In the genomic region with DNA sequence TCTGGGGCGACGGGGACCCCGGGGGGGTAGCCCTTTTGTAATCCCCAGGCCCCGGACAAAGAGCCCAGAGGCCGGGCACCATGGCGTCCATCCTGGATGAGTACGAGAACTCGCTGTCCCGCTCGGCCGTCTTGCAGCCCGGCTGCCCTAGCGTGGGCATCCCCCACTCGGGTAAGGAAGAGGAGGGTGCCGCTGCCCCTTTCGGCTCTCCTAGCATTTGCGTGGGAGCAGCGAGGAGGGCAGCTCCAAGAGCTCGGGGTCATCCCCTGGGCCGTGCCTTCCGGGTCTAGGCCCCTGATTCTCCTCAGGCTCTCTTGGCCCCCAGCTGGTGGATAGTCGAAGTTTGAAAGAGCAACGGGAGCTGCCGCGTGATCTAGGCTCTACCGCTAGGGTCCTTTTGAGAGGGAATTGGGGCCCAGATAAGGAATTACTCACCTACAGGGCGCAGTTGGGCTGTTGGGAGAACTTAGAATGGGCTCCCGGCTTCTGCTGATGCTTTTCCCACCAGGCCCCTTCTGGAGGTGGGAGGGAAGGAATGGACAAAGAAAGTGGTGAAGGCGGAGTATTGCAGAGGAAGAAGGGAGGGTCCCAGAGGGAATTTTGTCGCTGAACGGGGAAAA, we compare ENCODE assay signal across 8 cellular contexts. TPM values are rescaled to one million over a fixed set of nuclear protein-coding genes. Genes with fewer than 3 reads are reported as not detected.
DNase-seq lines count a peak whose midpoint lies in the region; ATAC-seq, FAIRE-seq and TF ChIP-seq lines count a peak whose summit lies in the region.

No MANE protein-coding gene starts in this region.

- 8% methylated on average over 9 of the region's 31 CpGs for WGBS in A549 (ENCODE audit: missing lambda C conversion rate)

- POLR2A ChIA-PET in A549 (lab: Yijun Ruan, JAX), result interaction anchor here (0.5 to 2.6 kb wide), 9 partner anchors 21 to 148 kb away, joined by 3 to 19 read pairs (median 5); a partner anchor contains a TSS

- no peak for FAIRE-seq in A549 (lab: Jason Lieb, UNC)

- no peak for TF ChIP-seq EP300 in A549 (IDR thresholded peaks at IDR 0.05)

- H3K9me3 ChIP-seq in A549 (no peaks in the 10 kb centered on the region), RWPE2 (ENCODE audit: severe bottlenecking) (no peaks in the 10 kb centered on the region)

- H3K4me3 ChIP-seq in A549 (peak overlapping the region; percentile 79), RWPE2 (ENCODE audit: severe bottlenecking) (peak overlapping the region; percentile 56)

- peak overlapping the region; percentile 98 for H3K4me2 ChIP-seq in A549

- peaks cover 17% of the 10 kb centered on the region for H3K36me3 ChIP-seq in RWPE2 (ENCODE audit: low read depth)

- no peak for TF ChIP-seq POLR2A in A549 (IDR thresholded peaks at IDR 0.05; ENCODE audit: low read length)

- H3K27me3 ChIP-seq in RWPE2 (ENCODE audit: insufficient read depth, poor library complexity, severe bottlenecking), result no peaks in the 10 kb centered on the region
- no peaks in the 10 kb centered on the region for H3K27me3 ChIP-seq in foreskin keratinocyte

- TF ChIP-seq RAD21 in A549 (conservative IDR thresholded peaks at IDR 0.05 in 1 of 2, IDR thresholded peaks at IDR 0.05 in 1 of 2), result no peak

- peak; percentile 73 to 76 for DNase-seq in A549 (ENCODE audit: low read depth in 1 of 2, low spot score in 1 of 2)
- peak; percentile 80 for DNase-seq in RWPE2 (ENCODE audit: low spot score)
- peak; percentile 86 for DNase-seq in activated effector memory CD4-positive, alpha-beta T cell treated with anti-CD3 and anti-CD28 coated beads, Interleukin-2, amount 50 U/mL, for 16 hours
- DNase-seq in foreskin keratinocyte, result peak; percentile 42 to 59
- no peak for DNase-seq in omental fat pad (ENCODE audit: low spot score)

- TF ChIP-seq CTCF in A549 (IDR thresholded peaks at IDR 0.05), result peak; percentile 20; the same call in 1 of the 3 replicates
- TF ChIP-seq CTCF in GM12874 (IDR thresholded peaks at IDR 0.05; ENCODE audit: insufficient read depth, low read depth, low read length), result peak; percentile 70
- no peak for TF ChIP-seq CTCF in RWPE2 (IDR thresholded peaks at IDR 0.05; ENCODE audit: poor library complexity, severe bottlenecking)
- TF ChIP-seq CTCF in foreskin keratinocyte (conservative IDR thresholded peaks at IDR 0.05), result peak; percentile 63
- peak in 2 of 3 donors; percentile 14 to 46 for TF ChIP-seq CTCF in omental fat pad (IDR thresholded peaks at IDR 0.05)

- H3K4me1 ChIP-seq in A549 (peaks cover 12% of the 10 kb centered on the region), RWPE2 (ENCODE audit: insufficient read depth, poor library complexity, severe bottlenecking) (peaks cover 3% of the 10 kb centered on the region), foreskin keratinocyte (no peaks in the 10 kb centered on the region)

- ATAC-seq in A549, result peak; percentile 84 to 87
- ATAC-seq in HG03354 (IDR thresholded peaks at IDR 0.05; ENCODE audit: poor library complexity, severe bottlenecking, unreplicated experiment), result peak; percentile 57
- ATAC-seq in RWPE2 (ENCODE audit: low read depth), result peak; percentile 60
- ATAC-seq in foreskin keratinocyte, result peak; percentile 67
- peak; percentile 49 for ATAC-seq in omental fat pad (ENCODE audit: low FRiP score)
- ATAC-seq in HG02763 (IDR thresholded peaks at IDR 0.05; ENCODE audit: unreplicated experiment), result no peak

- CTCF ChIA-PET in A549 (lab: Yijun Ruan, JAX), result interaction anchor here (0.8 to 13.7 kb wide), 32 partner anchors 10 to 291 kb away, joined by 3 to 254 read pairs (median 4); a partner anchor contains a TSS

- H3K27ac ChIP-seq in A549 (peak overlapping the region; percentile 88 to 91), RWPE2 (ENCODE audit: poor library complexity, severe bottlenecking) (peak overlapping the region; percentile 54), foreskin keratinocyte (peak overlapping the region; percentile 86)

TF ChIP-seq in A549, 52 proteins besides CTCF, POLR2A, EP300 and RAD21 (continues in another document):
- TF ChIP-seq, protein P1, sequence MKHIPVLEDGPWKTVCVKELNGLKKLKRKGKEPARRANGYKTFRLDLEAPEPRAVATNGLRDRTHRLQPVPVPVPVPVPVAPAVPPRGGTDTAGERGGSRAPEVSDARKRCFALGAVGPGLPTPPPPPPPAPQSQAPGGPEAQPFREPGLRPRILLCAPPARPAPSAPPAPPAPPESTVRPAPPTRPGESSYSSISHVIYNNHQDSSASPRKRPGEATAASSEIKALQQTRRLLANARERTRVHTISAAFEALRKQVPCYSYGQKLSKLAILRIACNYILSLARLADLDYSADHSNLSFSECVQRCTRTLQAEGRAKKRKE (CRISPR knock-in tag; IDR thresholded peaks at IDR 0.05; ENCODE audit: low read depth), result no peak
- TF ChIP-seq, protein P2, sequence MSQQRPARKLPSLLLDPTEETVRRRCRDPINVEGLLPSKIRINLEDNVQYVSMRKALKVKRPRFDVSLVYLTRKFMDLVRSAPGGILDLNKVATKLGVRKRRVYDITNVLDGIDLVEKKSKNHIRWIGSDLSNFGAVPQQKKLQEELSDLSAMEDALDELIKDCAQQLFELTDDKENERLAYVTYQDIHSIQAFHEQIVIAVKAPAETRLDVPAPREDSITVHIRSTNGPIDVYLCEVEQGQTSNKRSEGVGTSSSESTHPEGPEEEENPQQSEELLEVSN (IDR thresholded peaks at IDR 0.05; ENCODE audit: borderline replicate concordance, low read depth), result peak; percentile 45; the same call in 1 of the 2 replicates
- TF ChIP-seq JUN (IDR thresholded peaks at IDR 0.05), result 0 out of 5 replicates have a peak, but pooled peaks of 1 of the 2 experiments have one; percentile 5
- TF ChIP-seq, protein P3, sequence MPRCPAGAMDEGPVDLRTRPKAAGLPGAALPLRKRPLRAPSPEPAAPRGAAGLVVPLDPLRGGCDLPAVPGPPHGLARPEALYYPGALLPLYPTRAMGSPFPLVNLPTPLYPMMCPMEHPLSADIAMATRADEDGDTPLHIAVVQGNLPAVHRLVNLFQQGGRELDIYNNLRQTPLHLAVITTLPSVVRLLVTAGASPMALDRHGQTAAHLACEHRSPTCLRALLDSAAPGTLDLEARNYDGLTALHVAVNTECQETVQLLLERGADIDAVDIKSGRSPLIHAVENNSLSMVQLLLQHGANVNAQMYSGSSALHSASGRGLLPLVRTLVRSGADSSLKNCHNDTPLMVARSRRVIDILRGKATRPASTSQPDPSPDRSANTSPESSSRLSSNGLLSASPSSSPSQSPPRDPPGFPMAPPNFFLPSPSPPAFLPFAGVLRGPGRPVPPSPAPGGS (IDR thresholded peaks at IDR 0.05), result 0 out of 3 replicates have a peak, but pooled peaks have one; percentile 2

RNA-seq across cellular contexts. Expression of a gene that starts 0.5 kb away (rescaled TPM):
- 9.0 and 10.7 TPM in 2 replicates for polyA plus RNA-seq in A549 (2011; rRNA removed)
- 9.1 and 10.9 TPM in 2 replicates for polyA plus RNA-seq in A549 (2012; cell fraction: cytosol; rRNA removed)
- polyA plus RNA-seq in A549 (2012; cell fraction: nucleus; rRNA removed), result 23.3 and 26.0 TPM in 2 replicates
- 12.4 to 15.2 TPM (median 14.6 TPM) in 3 replicates for polyA plus RNA-seq in A549 (2017; fragmentation: RNase III; extraction: RNeasy Plus Mini Kit Qiagen cat#74134 plus additional on column Dnase treatment)
- polyA minus RNA-seq in A549 (2011; rRNA and poly(A)+ RNA removed), result 26.2 and 33.6 TPM in 2 replicates
- 17.7 and 20.6 TPM in 2 replicates for total RNA-seq in foreskin keratinocyte
- 10.4 and 11.4 TPM in 2 replicates for polyA plus RNA-seq in foreskin keratinocyte
- total RNA-seq in omental fat pad, result 10 to 100 TPM; 25.2 to 32.9 (median 28.9) TPM

RNA-seq across cellular contexts. Expression of a gene that starts 20.8 kb away (rescaled TPM):
- polyA plus RNA-seq in A549 (2011; rRNA removed), result 13.0 and 13.9 TPM in 2 replicates
- 6.4 and 7.3 TPM in 2 replicates for polyA plus RNA-seq in A549 (2012; cell fraction: cytosol; rRNA removed)
- polyA plus RNA-seq in A549 (2012; cell fraction: nucleus; rRNA removed), result 4.5 and 5.4 TPM in 2 replicates
- polyA plus RNA-seq in A549 (2017; fragmentation: RNase III; extraction: RNeasy Plus Mini Kit Qiagen cat#74134 plus additional on column Dnase treatment), result 4.9 to 7.6 TPM (median 6.9 TPM) in 3 replicates
- polyA minus RNA-seq in A549 (2011; rRNA and poly(A)+ RNA removed), result 8.2 and 10.0 TPM in 2 replicates
- total RNA-seq in foreskin keratinocyte, result 0.17 and 0.18 TPM in 2 replicates
- 0.37 and 0.55 TPM in 2 replicates for polyA plus RNA-seq in foreskin keratinocyte
- not detected for total RNA-seq in omental fat pad

RNA-seq across cellular contexts. Expression of a gene that starts 34.3 kb away (rescaled TPM):
- polyA plus RNA-seq in A549 (2011; rRNA removed), result 0.09 and 0.16 TPM in 2 replicates
- 0.16 and 0.21 TPM in 2 replicates for polyA plus RNA-seq in A549 (2012; cell fraction: cytosol; rRNA removed)
- 0.54 and 0.61 TPM in 2 replicates for polyA plus RNA-seq in A549 (2012; cell fraction: nucleus; rRNA removed)
- 0.09 to 0.28 TPM (median 0.13 TPM) in 3 replicates for polyA plus RNA-seq in A549 (2017; fragmentation: RNase III; extraction: RNeasy Plus Mini Kit Qiagen cat#74134 plus additional on column Dnase treatment)
- 0.21 and 0.24 TPM in 2 replicates for polyA minus RNA-seq in A549 (2011; rRNA and poly(A)+ RNA removed)
- not detected in 2 replicates for total RNA-seq in foreskin keratinocyte
- polyA plus RNA-seq in foreskin keratinocyte, result not detected in 2 replicates
- 10 to 100 TPM in 2 of 4 donors, 1 to 10 TPM in 2; 5.8 to 27.6 (median 10.1) TPM for total RNA-seq in omental fat pad

RNA-seq across cellular contexts. Expression of a gene that starts 51.0 kb away (rescaled TPM):
- polyA plus RNA-seq in A549 (2011; rRNA removed) (0.79 and 0.99 TPM in 2 replicates), A549 (2017; fragmentation: RNase III; extraction: RNeasy Plus Mini Kit Qiagen cat#74134 plus additional on column Dnase treatment) (0.28 to 0.80 TPM (median 0.54 TPM) in 3 replicates), foreskin keratinocyte (112 and 117 TPM in 2 replicates)
- 0.31 and 0.38 TPM in 2 replicates for polyA plus RNA-seq in A549 (2012; cell fraction: cytosol; rRNA removed)
- polyA plus RNA-seq in A549 (2012; cell fraction: nucleus; rRNA removed), result 0.49 and 0.97 TPM in 2 replicates
- polyA minus RNA-seq in A549 (2011; rRNA and poly(A)+ RNA removed), result 1.2 and 2.4 TPM in 2 replicates
- total RNA-seq in foreskin keratinocyte (107 and 121 TPM in 2 replicates), omental fat pad (10 to 100 TPM in 2 of 4 donors, 1 to 10 TPM in 1, under 1 TPM in 1; 0.95 to 16.2 (median 11.7) TPM)

RNA-seq across cellular contexts. Expression of a gene that starts 58.5 kb away (rescaled TPM):
- 22.2 and 25.3 TPM in 2 replicates for polyA plus RNA-seq in A549 (2011; rRNA removed)
- polyA plus RNA-seq in A549 (2012; cell fraction: cytosol; rRNA removed), result 9.5 and 11.1 TPM in 2 replicates
- 6.3 and 13.2 TPM in 2 replicates for polyA plus RNA-seq in A549 (2012; cell fraction: nucleus; rRNA removed)
- 3.8 to 4.9 TPM (median 4.5 TPM) in 3 replicates for polyA plus RNA-seq in A549 (2017; fragmentation: RNase III; extraction: RNeasy Plus Mini Kit Qiagen cat#74134 plus additional on column Dnase treatment)
- polyA minus RNA-seq in A549 (2011; rRNA and poly(A)+ RNA removed), result 27.8 and 36.4 TPM in 2 replicates
- 14.4 and 18.5 TPM in 2 replicates for total RNA-seq in foreskin keratinocyte
- 16.2 and 21.7 TPM in 2 replicates for polyA plus RNA-seq in foreskin keratinocyte
- total RNA-seq in omental fat pad, result 10 to 100 TPM in 2 of 4 donors, 1 to 10 TPM in 1, under 1 TPM in 1; 0.63 to 63.6 (median 13.4) TPM
